In genomic region chr12:76055393-76055792, GRCh38 we compare ENCODE assay signal across 20 cellular contexts.
"Had no signal": no experiment of that assay in that cellular context is flagged by ENCODE, and none has a peak within 500 bp of the region (broad histone marks: within the 10 kb centered on the region; RNA-seq: fewer than 3 reads in every experiment).

No MANE protein-coding gene starts in this region.

- H3K4me3 ChIP-seq: ascending aorta, hepatocyte, lung, neural progenitor cell, ovary, spleen, stomach, testis, upper lobe of right lung had no signal

- H3K27me3 ChIP-seq: ascending aorta, hepatocyte, neural progenitor cell, ovary, spleen, stomach, testis, upper lobe of right lung had no signal

- H3K9ac ChIP-seq: neural progenitor cell had no signal

- H3K27ac ChIP-seq: ascending aorta, hepatocyte, neural progenitor cell, ovary, spleen, stomach, testis, upper lobe of right lung had no signal

- H3K9me3 ChIP-seq: ascending aorta, ovary, spleen, stomach, testis, upper lobe of right lung had no signal

- H3K4me2 ChIP-seq: hepatocyte, neural progenitor cell had no signal

- H3K4me1 ChIP-seq: ascending aorta, neural progenitor cell, spleen, upper lobe of right lung had no signal

- H3K27me3 Mint-ChIP-seq: activated CD8-positive, alpha-beta memory T cell treated with anti-CD3 and anti-CD28 coated beads, Interleukin-2, amount 10 ng/mL, durations not matched to agents 7 days and 5 days; activated naive CD8-positive, alpha-beta T cell treated with anti-CD3 and anti-CD28 coated beads, Interleukin-2, amount 50 U/mL, for 24 hours; naive B cell had no signal

- DNase-seq: activated CD4-positive, alpha-beta T cell treated with anti-CD3 and anti-CD28 coated beads, Interleukin-2, amount 50 U/mL, for 48 hours; activated CD8-positive, alpha-beta memory T cell treated with anti-CD3 and anti-CD28 coated beads, Interleukin-2, amount 10 ng/mL, durations not matched to agents 7 days and 5 days; activated naive CD4-positive, alpha-beta T cell treated with anti-CD3 and anti-CD28 coated beads for 36 hours; activated naive CD8-positive, alpha-beta T cell treated with anti-CD3 and anti-CD28 coated beads, Interleukin-2, amount 50 U/mL, for 24 hours; activated T-cell treated with anti-CD3 and anti-CD28 coated beads, Interleukin-2, amount 50 U/mL, for 1 hour; left colon; naive B cell; ovary; spleen; stomach; testis; upper lobe of right lung had no signal

- H3K4me1 Mint-ChIP-seq: neural progenitor cell had no signal

- H3K4me3 Mint-ChIP-seq: activated CD8-positive, alpha-beta memory T cell treated with anti-CD3 and anti-CD28 coated beads, Interleukin-2, amount 10 ng/mL, durations not matched to agents 7 days and 5 days; activated naive CD4-positive, alpha-beta T cell treated with anti-CD3 and anti-CD28 coated beads for 36 hours; activated naive CD8-positive, alpha-beta T cell treated with anti-CD3 and anti-CD28 coated beads, Interleukin-2, amount 50 U/mL, for 24 hours; naive B cell; neural progenitor cell; T-helper 2 cell treated with Interferon-gamma antibody and Interleukin-4, amounts not matched to agents 5 μg/mL and 100 μg/mL, for 36 hours had no signal

- ATAC-seq: activated CD4-positive, CD25-positive, alpha-beta regulatory T cell treated with anti-CD3 and anti-CD28 coated beads, Interleukin-2, amount 50 U/mL, for 24 hours; activated CD8-positive, alpha-beta memory T cell treated with anti-CD3 and anti-CD28 coated beads, Interleukin-2, amount 10 ng/mL, durations not matched to agents 7 days and 5 days; activated naive CD8-positive, alpha-beta T cell treated with anti-CD3 and anti-CD28 coated beads, Interleukin-2, amount 50 U/mL, for 24 hours; left colon; sciatic nerve; upper lobe of right lung had no signal

- H3K9me3 Mint-ChIP-seq: activated naive CD4-positive, alpha-beta T cell treated with anti-CD3 and anti-CD28 coated beads for 36 hours; activated naive CD8-positive, alpha-beta T cell treated with anti-CD3 and anti-CD28 coated beads, Interleukin-2, amount 50 U/mL, for 24 hours; activated T-helper 2 cell treated with anti-CD3 and anti-CD28 coated beads, Interferon-gamma antibody, Interleukin-2, Interleukin-4, amounts not matched to agents 10 μg/mL and 5 μg/mL and 100 μg/mL, durations not matched to agents 14 hours and 24 hours and 36 hours; naive B cell; neural progenitor cell; T-helper 2 cell treated with Interferon-gamma antibody and Interleukin-4, amounts not matched to agents 5 μg/mL and 100 μg/mL, for 36 hours had no signal

- H2AFZ ChIP-seq: hepatocyte, neural progenitor cell had no signal

- H3K27ac Mint-ChIP-seq: activated CD8-positive, alpha-beta memory T cell treated with anti-CD3 and anti-CD28 coated beads, Interleukin-2, amount 10 ng/mL, durations not matched to agents 7 days and 5 days; activated naive CD4-positive, alpha-beta T cell treated with anti-CD3 and anti-CD28 coated beads for 36 hours; activated naive CD8-positive, alpha-beta T cell treated with anti-CD3 and anti-CD28 coated beads, Interleukin-2, amount 50 U/mL, for 24 hours; activated T-helper 2 cell treated with anti-CD3 and anti-CD28 coated beads, Interferon-gamma antibody, Interleukin-2, Interleukin-4, amounts not matched to agents 10 μg/mL and 5 μg/mL and 100 μg/mL, durations not matched to agents 14 hours and 24 hours and 36 hours; neural progenitor cell; T-helper 2 cell treated with Interferon-gamma antibody and Interleukin-4, amounts not matched to agents 5 μg/mL and 100 μg/mL, for 36 hours had no signal
